In the genomic region with DNA sequence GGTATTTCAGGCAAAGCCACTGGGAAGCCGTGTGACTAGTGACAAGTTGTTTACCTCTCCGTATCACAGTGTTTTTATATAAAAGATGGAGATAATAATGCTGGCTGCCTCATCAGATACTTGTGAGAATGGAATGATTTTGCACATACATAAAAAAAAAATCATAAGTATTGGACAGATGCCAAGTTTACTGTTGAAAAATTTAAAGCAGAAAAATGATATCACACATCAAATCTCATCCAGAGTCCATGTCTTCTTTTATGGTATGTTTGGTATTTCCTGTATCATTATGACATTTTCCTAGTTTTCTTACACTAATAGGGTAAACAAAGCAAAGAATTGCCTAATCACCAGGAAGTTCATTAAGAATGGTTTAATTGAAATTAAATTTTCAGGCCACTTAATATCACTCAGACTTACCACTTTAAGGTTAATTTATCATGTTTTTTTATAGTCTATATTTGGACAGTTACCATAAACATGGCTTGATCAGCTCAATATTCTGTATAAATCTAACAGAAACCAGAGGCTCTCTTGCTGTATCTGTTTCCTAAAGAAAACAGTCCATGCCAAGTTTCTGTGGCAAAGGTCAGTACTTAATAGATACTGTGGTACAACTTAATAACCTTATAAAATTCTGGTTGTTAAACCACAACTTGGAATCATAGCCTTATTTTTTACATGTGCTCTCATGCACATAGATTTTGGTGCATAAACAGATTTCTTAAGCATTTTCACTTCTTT, we compare ENCODE assay signal across 17 cellular contexts.
A peak's percentile ranks its signal among the peaks of the same experiment; 100 is the strongest.
DNase-seq lines count a peak whose midpoint lies in the region; ATAC-seq and TF ChIP-seq lines count a peak whose summit lies in the region.
"Had no signal": no experiment of that assay in that cellular context is flagged by ENCODE, and none has a peak within 500 bp of the region (broad histone marks: within the 10 kb centered on the region; RNA-seq: fewer than 3 reads in every experiment).

No MANE protein-coding gene starts in this region.

- H3K4me3 ChIP-seq in HFF-Myc (replicated peaks; ENCODE audit: low read depth, low read length) (no peak overlapping the region), fibroblast of mammary gland (ENCODE audit: control insufficient read depth, low read depth, low read length) (no peak overlapping the region), retinal pigment epithelial cell (ENCODE audit: low read length) (no peak overlapping the region)
- H3K4me3 ChIP-seq: colonic mucosa had no signal

- ATAC-seq in SK-N-SH treated with all-trans-retinoic acid at 6 μM for 48 hours (peak; percentile 82), HG03095 (IDR thresholded peaks at IDR 0.05; ENCODE audit: unreplicated experiment) (no peak), GM21526 (IDR thresholded peaks at IDR 0.05; ENCODE audit: low FRiP score, unreplicated experiment) (no peak)

- DNase-seq in HFF-Myc (ENCODE audit: extremely low read depth, low read depth), result peak; percentile 82
- DNase-seq in fibroblast of mammary gland (ENCODE audit: low read depth), result peak; percentile 64
- peak; percentile 36 for DNase-seq in retinal pigment epithelial cell (ENCODE audit: low read depth)
- no peak for DNase-seq in NCI-H748 (lab: John Stamatoyannopoulos, UW; ENCODE audit: unreplicated experiment)
- DNase-seq: activated CD4-positive, alpha-beta T cell treated with anti-CD3 and anti-CD28 coated beads, Interleukin-2, amount 10 ng/mL, durations not matched to agents 7 days and 5 days; activated T-cell treated with anti-CD3 and anti-CD28 coated beads, Interleukin-2, amount 50 U/mL, for 24 hours; CD4-positive, alpha-beta memory T cell; colonic mucosa; GDM1; Karpas-422; NCI-H2029; NCI-H82; T1000; trophoblast cell had no signal

- TF ChIP-seq CTCF in HFF-Myc (IDR thresholded peaks at IDR 0.05; ENCODE audit: low read depth, low read length, missing control alignments), result no peak
- TF ChIP-seq CTCF in fibroblast of mammary gland (conservative IDR thresholded peaks at IDR 0.05; ENCODE audit: control insufficient read depth, insufficient read depth, low read depth, low read length), result no peak
- TF ChIP-seq CTCF in retinal pigment epithelial cell (conservative IDR thresholded peaks at IDR 0.05; ENCODE audit: low read depth, low read length), result no peak

TF ChIP-seq in SK-N-SH treated with all-trans-retinoic acid at 6 μM for 48 hours, 23 proteins besides CTCF, POLR2A, EP300 and RAD21:
- TF ChIP-seq ZFP3 (CRISPR knock-in tag; IDR thresholded peaks at IDR 0.05) (no peak), ZNF8 (CRISPR knock-in tag; IDR thresholded peaks at IDR 0.05) (no peak), ISL1 (CRISPR knock-in tag; IDR thresholded peaks at IDR 0.05) (peak; percentile 67), TOX (CRISPR knock-in tag; IDR thresholded peaks at IDR 0.05; ENCODE audit: borderline replicate concordance) (peak; percentile 72; the same call in 1 of the 2 replicates), BACH2 (CRISPR knock-in tag; IDR thresholded peaks at IDR 0.05; ENCODE audit: borderline replicate concordance) (no peak), TCF4 (CRISPR knock-in tag; IDR thresholded peaks at IDR 0.05; ENCODE audit: borderline replicate concordance) (no peak), RARB (CRISPR knock-in tag; IDR thresholded peaks at IDR 0.05) (peak; percentile 35; the same call in 1 of the 2 replicates)
- TF ChIP-seq, protein P1, sequence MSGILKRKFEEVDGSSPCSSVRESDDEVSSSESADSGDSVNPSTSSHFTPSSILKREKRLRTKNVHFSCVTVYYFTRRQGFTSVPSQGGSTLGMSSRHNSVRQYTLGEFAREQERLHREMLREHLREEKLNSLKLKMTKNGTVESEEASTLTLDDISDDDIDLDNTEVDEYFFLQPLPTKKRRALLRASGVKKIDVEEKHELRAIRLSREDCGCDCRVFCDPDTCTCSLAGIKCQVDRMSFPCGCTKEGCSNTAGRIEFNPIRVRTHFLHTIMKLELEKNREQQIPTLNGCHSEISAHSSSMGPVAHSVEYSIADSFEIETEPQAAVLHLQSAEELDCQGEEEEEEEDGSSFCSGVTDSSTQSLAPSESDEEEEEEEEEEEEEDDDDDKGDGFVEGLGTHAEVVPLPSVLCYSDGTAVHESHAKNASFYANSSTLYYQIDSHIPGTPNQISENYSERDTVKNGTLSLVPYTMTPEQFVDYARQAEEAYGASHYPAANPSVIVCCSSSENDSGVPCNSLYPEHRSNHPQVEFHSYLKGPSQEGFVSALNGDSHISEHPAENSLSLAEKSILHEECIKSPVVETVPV (CRISPR knock-in tag; IDR thresholded peaks at IDR 0.05), result no peak
